8 cellular contexts compared by ENCODE assay signal in genomic region chr10:102657984-102658724, GRCh38. TPM values are rescaled to one million over a fixed set of nuclear protein-coding genes. Genes with fewer than 3 reads are reported as not detected.
DNase-seq lines count a peak whose midpoint lies in the region; ATAC-seq, FAIRE-seq and TF ChIP-seq lines count a peak whose summit lies in the region.

No MANE protein-coding gene starts in this region.

- TF ChIP-seq CTCF in bronchial epithelial cell (IDR thresholded peaks at IDR 0.05; ENCODE audit: insufficient read depth, low read length, severe bottlenecking) (no peak), lung (IDR thresholded peaks at IDR 0.05; ENCODE audit: control extremely low read depth, extremely low read depth) (no peak), uterus (IDR thresholded peaks at IDR 0.05) (no peak)

- H3K4me1 ChIP-seq in lung (ENCODE audit: control insufficient read depth in 2 of 2, insufficient read depth in 2 of 2, low read length in 2 of 2) = peaks cover 0 to 39% of the 10 kb centered on the region in 2 donors
- peaks cover 0 to 10% of the 10 kb centered on the region in 2 donors for H3K4me1 ChIP-seq in uterus

- no peaks in the 10 kb centered on the region for H3K27me3 ChIP-seq in bronchial epithelial cell (ENCODE audit: control insufficient read depth, insufficient read depth, low read length)
- no peaks in the 10 kb centered on the region for H3K27me3 ChIP-seq in lung (ENCODE audit: control insufficient read depth, insufficient read depth)
- H3K27me3 ChIP-seq in uterus = no peaks in the 10 kb centered on the region

- ATAC-seq in left cardiac atrium = no peak
- ATAC-seq in lung (ENCODE audit: insufficient read depth, low FRiP score) = peak; percentile 43
- ATAC-seq in HG03045 (IDR thresholded peaks at IDR 0.05; ENCODE audit: unreplicated experiment) = no peak
- no peak for ATAC-seq in HG03521 (IDR thresholded peaks at IDR 0.05; ENCODE audit: unreplicated experiment)

- TF ChIP-seq POLR2A in uterus (IDR thresholded peaks at IDR 0.05) = no peak

- H3K36me3 ChIP-seq in bronchial epithelial cell (ENCODE audit: control insufficient read depth, insufficient read depth, low read length) (peaks cover 13% of the 10 kb centered on the region), lung (ENCODE audit: control insufficient read depth in 2 of 2, insufficient read depth in 2 of 2, low read length in 2 of 2) (peaks cover 21 to 40% of the 10 kb centered on the region in 2 donors), uterus (no peaks in the 10 kb centered on the region)

- peak overlapping the region in 1 of 2 donors; percentile 93 for H3K27ac ChIP-seq in lung (ENCODE audit: low read depth in 1 of 2, low read length in 1 of 2)
- peak overlapping the region; percentile 42 to 58 for H3K27ac ChIP-seq in uterus

- H3K9me3 ChIP-seq in lung (ENCODE audit: control insufficient read depth in 2 of 2, insufficient read depth in 1 of 2, low read length in 1 of 2) (no peaks in the 10 kb centered on the region), uterus (no peaks in the 10 kb centered on the region)

- DNase-seq in cardiac septum (ENCODE audit: low spot score) (peak; percentile 35), left cardiac atrium (no peak), bronchial epithelial cell (ENCODE audit: low read depth) (peak; percentile 63), lung (ENCODE audit: low spot score) (peak; percentile 87), uterus (no peak), NCI-H526 (lab: John Stamatoyannopoulos, UW) (no peak)

- FAIRE-seq in bronchial epithelial cell (lab: Jason Lieb, UNC) = no peak

- H3K4me3 ChIP-seq in bronchial epithelial cell (ENCODE audit: low read depth, low read length) = no peak overlapping the region
- H3K4me3 ChIP-seq in lung = no peak overlapping the region
- H3K4me3 ChIP-seq in uterus = no peak overlapping the region

- 34 to 49% methylated on average over 13 of the region's 13 CpGs for WGBS in lung, 2 donors

- intact Hi-C loops in cardiac septum (cut with DNase I) (no loop called here), left cardiac atrium (cut with DNase I) (no loop called here), uterus (cut with DNase I; ENCODE audit: low total_unique reads) (no loop called here)

RNA-seq across cellular contexts. Expression of gene TRIM8, which starts 13.9 kb away (rescaled TPM):
- total RNA-seq in cardiac septum (99.6 TPM), left cardiac atrium (100 to 1,000 TPM; 104 to 108 TPM), bronchial epithelial cell (31.1 and 41.2 TPM in 2 replicates), lung (100 to 1,000 TPM; 136 to 173 TPM), uterus (100 to 1,000 TPM in 2 of 4 donors, 10 to 100 TPM in 2; 71.2 to 119 (median 102) TPM)
- 100 to 1,000 TPM in 1 of 2 donors, 10 to 100 TPM in 1; 81.5 to 104 TPM for polyA plus RNA-seq in lung

RNA-seq across cellular contexts. Expression of gene ARL3, which starts 56.0 kb away (rescaled TPM):
- total RNA-seq in cardiac septum (13.1 TPM), left cardiac atrium (10 to 100 TPM; 12.0 to 12.4 TPM), bronchial epithelial cell (4.7 and 5.8 TPM in 2 replicates), lung (10 to 100 TPM in 1 of 2 donors, 1 to 10 TPM in 1; 9.9 to 12.2 TPM), uterus (10 to 100 TPM in 3 of 4 donors, 1 to 10 TPM in 1; 7.1 to 19.9 (median 11.0) TPM)
- 1 to 10 TPM; 6.7 to 9.6 TPM for polyA plus RNA-seq in lung

RNA-seq across cellular contexts. Expression of gene SFXN2, which starts 56.3 kb away (rescaled TPM):
- total RNA-seq in cardiac septum (2.8 TPM), left cardiac atrium (1 to 10 TPM; 3.2 to 4.0 TPM), bronchial epithelial cell (0.64 and 3.4 TPM in 2 replicates), lung (10 to 100 TPM; 11.3 to 27.0 TPM), uterus (10 to 100 TPM in 2 of 4 donors, 1 to 10 TPM in 2; 1.2 to 16.9 (median 8.5) TPM)
- polyA plus RNA-seq in lung = 10 to 100 TPM; 10.8 to 16.8 TPM

Comparison
In these comparisons a context has a peak if more than half of its experiments do, and no peak if none do; other contexts are left out.
1. DNase-seq: peak in cardiac septum (single experiment), bronchial epithelial cell (single experiment) and lung (single experiment); none in left cardiac atrium (single experiment), uterus (0 of 2) and NCI-H526 (0 of 2).